8 cellular contexts compared by ENCODE assay signal in genomic region chr2:176637497-176638166, GRCh38.
DNase-seq lines count a peak whose midpoint lies in the region; ATAC-seq and TF ChIP-seq lines count a peak whose summit lies in the region.

No MANE protein-coding gene starts in this region.

- ATAC-seq in GM19397 (IDR thresholded peaks at IDR 0.05; ENCODE audit: unreplicated experiment) (peak; percentile 41), HG03520 (IDR thresholded peaks at IDR 0.05; ENCODE audit: unreplicated experiment) (peak; percentile 29), HG03457 (IDR thresholded peaks at IDR 0.05; ENCODE audit: unreplicated experiment) (no peak)

- peak overlapping the region; percentile 85 for H2AFZ ChIP-seq in neural progenitor cell (replicated peaks)

- no peaks in the 10 kb centered on the region for H3K79me2 ChIP-seq in neural progenitor cell (ENCODE audit: low read depth)

- DNase-seq in Calu3 (peak; percentile 63), fibroblast of the aortic adventitia (ENCODE audit: low read depth) (peak; percentile 16), neural progenitor cell (ENCODE audit: low spot score) (peak; percentile 48), T-helper 9 cell (no peak)
- DNase-seq in activated CD4-positive, alpha-beta T cell treated with anti-CD3 and anti-CD28 coated beads, Interleukin-2, amount 50 U/mL, for 48 hours: peak; percentile 6 to 7

- H3K9me3 ChIP-seq in neural progenitor cell (ENCODE audit: low read depth): no peaks in the 10 kb centered on the region

- no peak overlapping the region for H3K9ac ChIP-seq in neural progenitor cell

- H3K9me3 Mint-ChIP-seq in Calu3 (ENCODE audit: low read depth, unreplicated experiment) (no peaks in the 10 kb centered on the region), neural progenitor cell (no peaks in the 10 kb centered on the region)

- peaks cover 16% of the 10 kb centered on the region for H3K36me3 Mint-ChIP-seq in Calu3 (ENCODE audit: insufficient read depth, unreplicated experiment)
- no peaks in the 10 kb centered on the region for H3K36me3 Mint-ChIP-seq in neural progenitor cell

- H3K27ac Mint-ChIP-seq in Calu3 (ENCODE audit: unreplicated experiment) (peak overlapping the region; percentile 56), neural progenitor cell (no peak overlapping the region)

- H3F3A ChIP-seq in neural progenitor cell (ENCODE audit: low read depth): no peaks in the 10 kb centered on the region

- peak overlapping the region; percentile 78 for H3K4me3 Mint-ChIP-seq in Calu3 (ENCODE audit: low read depth, unreplicated experiment)
- H3K4me3 Mint-ChIP-seq in neural progenitor cell: peak overlapping the region; percentile 79

- H3K4me1 Mint-ChIP-seq in Calu3 (ENCODE audit: low read depth, unreplicated experiment) (no peaks in the 10 kb centered on the region), neural progenitor cell (peaks cover 2% of the 10 kb centered on the region)

- H3K4me1 ChIP-seq in neural progenitor cell: no peaks in the 10 kb centered on the region

- H3K27me3 ChIP-seq in neural progenitor cell: peaks cover 95% of the 10 kb centered on the region

- H3K27me3 Mint-ChIP-seq in Calu3 (ENCODE audit: unreplicated experiment) (no peaks in the 10 kb centered on the region), neural progenitor cell (ENCODE audit: insufficient read depth, low read depth) (peaks cover 28% of the 10 kb centered on the region)

- intact Hi-C loops in Calu3 (cut with micrococcal nuclease; ENCODE audit: unreplicated experiment): loop anchor here (1.0 to 5.0 kb wide), 6 partner anchors 55 to 511 kb away; no protein-coding TSS in a partner anchor

- peaks cover 7% of the 10 kb centered on the region for H4K20me1 ChIP-seq in neural progenitor cell (ENCODE audit: low read depth)

- peak overlapping the region; percentile 68 for H3K4me3 ChIP-seq in fibroblast of the aortic adventitia (ENCODE audit: low read depth, low read length)
- H3K4me3 ChIP-seq in neural progenitor cell: peak overlapping the region; percentile 51

- H3K4me2 ChIP-seq in neural progenitor cell: peak overlapping the region; percentile 84

- BruUV-seq in Calu3 (replicated peaks; lab: Mats Ljungman, UMichigan): no TSS peak

- H3K27ac ChIP-seq in neural progenitor cell: no peak overlapping the region

- no peak for TF ChIP-seq CTCF in Calu3 (IDR thresholded peaks at IDR 0.05; ENCODE audit: unreplicated experiment)
- TF ChIP-seq CTCF in fibroblast of the aortic adventitia (IDR thresholded peaks at IDR 0.05; ENCODE audit: insufficient read depth, low read length): no peak
- no peak for TF ChIP-seq CTCF in neural progenitor cell (IDR thresholded peaks at IDR 0.05)

- no peaks in the 10 kb centered on the region for H3K36me3 ChIP-seq in neural progenitor cell

- CTCF ChIA-PET in Calu3 (lab: Charles Lee): interaction anchor here (0.6 to 3.0 kb wide), 5 partner anchors 14 to 497 kb away, joined by 3 to 18 read pairs (median 10); no protein-coding TSS in a partner anchor
